ENCODE assay signal across 1 cellular context in the genomic region with DNA sequence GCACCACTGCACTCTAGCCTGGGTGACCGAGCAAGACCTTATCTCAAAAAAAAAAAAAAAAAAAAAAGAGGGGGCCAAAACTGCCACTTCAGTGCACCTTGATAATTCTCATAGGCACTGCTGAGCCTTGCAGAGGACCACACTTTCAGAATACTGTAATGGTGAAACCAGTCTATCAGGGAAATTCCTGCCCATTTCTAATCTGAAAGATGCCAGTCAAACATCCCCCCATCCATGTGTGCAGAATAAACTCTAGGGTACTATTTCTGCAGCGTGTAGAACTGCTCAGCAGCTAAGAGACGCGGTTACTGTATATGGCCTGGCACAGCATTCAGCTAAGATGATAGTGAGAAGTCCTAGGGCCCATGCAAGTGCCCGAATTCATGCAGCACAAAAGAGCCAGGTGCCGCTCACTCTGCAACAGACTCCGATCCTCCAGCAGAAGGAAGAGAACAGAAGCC.
TF ChIP-seq lines count a peak whose summit lies in the region.

No MANE protein-coding gene starts in this region.

TF ChIP-seq in SK-N-SH, 30 proteins besides CTCF, POLR2A, EP300 and RAD21 (continued from another document):
- TF ChIP-seq GABPA (IDR thresholded peaks at IDR 0.05; ENCODE audit: low read depth) (no peak), NRF1 (IDR thresholded peaks at IDR 0.05; ENCODE audit: low read depth, low read length) (no peak), TAF1 (IDR thresholded peaks at IDR 0.05; ENCODE audit: borderline replicate concordance, low read depth, low read length) (no peak), SIN3A (IDR thresholded peaks at IDR 0.05; ENCODE audit: borderline replicate concordance, low read depth, low read length) (no peak)
- TF ChIP-seq, protein P1, sequence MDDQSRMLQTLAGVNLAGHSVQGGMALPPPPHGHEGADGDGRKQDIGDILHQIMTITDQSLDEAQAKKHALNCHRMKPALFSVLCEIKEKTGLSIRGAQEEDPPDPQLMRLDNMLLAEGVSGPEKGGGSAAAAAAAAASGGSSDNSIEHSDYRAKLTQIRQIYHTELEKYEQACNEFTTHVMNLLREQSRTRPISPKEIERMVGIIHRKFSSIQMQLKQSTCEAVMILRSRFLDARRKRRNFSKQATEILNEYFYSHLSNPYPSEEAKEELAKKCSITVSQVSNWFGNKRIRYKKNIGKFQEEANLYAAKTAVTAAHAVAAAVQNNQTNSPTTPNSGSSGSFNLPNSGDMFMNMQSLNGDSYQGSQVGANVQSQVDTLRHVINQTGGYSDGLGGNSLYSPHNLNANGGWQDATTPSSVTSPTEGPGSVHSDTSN (IDR thresholded peaks at IDR 0.05), result no peak
